Comparison of ENCODE assay signal across 9 cellular contexts in genomic region chr4:48005781-48006180, GRCh38. TPM values are rescaled to one million over a fixed set of nuclear protein-coding genes. Genes with fewer than 3 reads are reported as not detected.
"Had no signal": no experiment of that assay in that cellular context is flagged by ENCODE, and none has a peak within 500 bp of the region (broad histone marks: within the 10 kb centered on the region; RNA-seq: fewer than 3 reads in every experiment).

No MANE protein-coding gene starts in this region.

- H3K9ac ChIP-seq: GM23248 had no signal

- H3K4me3 ChIP-seq: GM23248, HAP-1, K562 had no signal

- H3K36me3 ChIP-seq: HAP-1 had no signal

- DNase-seq: GM23248, GOT3, H7, IMR-90, KG1 had no signal

- H3K4me1 ChIP-seq: HAP-1 had no signal

- ATAC-seq: HCT116, K562 had no signal

- H3K27ac ChIP-seq: GM23248 had no signal

RNA-seq across cellular contexts. Expression of gene CNGA1, which starts 10.7 kb away (rescaled TPM):
- total RNA-seq: GM23248, H4, IMR-90 had no signal
- polyA plus RNA-seq: GM23248, IMR-90 had no signal
